Comparison of ENCODE assay signal across 24 cellular contexts in genomic region chr6:156182356-156182755, GRCh38.
"Had no signal": no experiment of that assay in that cellular context is flagged by ENCODE, and none has a peak within 500 bp of the region (broad histone marks: within the 10 kb centered on the region; RNA-seq: fewer than 3 reads in every experiment).

No MANE protein-coding gene starts in this region.

- H3K4me2 ChIP-seq: neural progenitor cell had no signal

- H3K4me3 Mint-ChIP-seq: activated CD4-positive, alpha-beta memory T cell treated with anti-CD3 and anti-CD28 coated beads for 36 hours; activated CD4-positive, alpha-beta T cell treated with anti-CD3 and anti-CD28 coated beads, Interleukin-2, amount 10 ng/mL, durations not matched to agents 24 days and 14 days; activated naive CD4-positive, alpha-beta T cell treated with anti-CD3 and anti-CD28 coated beads, Interleukin-2, amount 10 ng/mL, durations not matched to agents 7 days and 5 days; activated naive CD8-positive, alpha-beta T cell treated with anti-CD3 and anti-CD28 coated beads, Interleukin-2, amount 10 ng/mL, durations not matched to agents 7 days and 5 days; activated T-cell treated with anti-CD3 and anti-CD28 coated beads, Interleukin-2, amount 50 U/mL, for 24 hours; effector memory CD8-positive, alpha-beta T cell; memory B cell; naive thymus-derived CD8-positive, alpha-beta T cell; neural progenitor cell; T-helper 2 cell treated with Interferon-gamma antibody and Interleukin-4, amounts not matched to agents 5 μg/mL and 100 μg/mL, for 36 hours had no signal

- H3K27me3 Mint-ChIP-seq: activated CD4-positive, alpha-beta memory T cell treated with anti-CD3 and anti-CD28 coated beads for 36 hours; activated CD4-positive, alpha-beta T cell treated with anti-CD3 and anti-CD28 coated beads, Interleukin-2, amount 10 ng/mL, durations not matched to agents 24 days and 14 days; activated naive CD4-positive, alpha-beta T cell treated with anti-CD3 and anti-CD28 coated beads, Interleukin-2, amount 10 ng/mL, durations not matched to agents 7 days and 5 days; activated T-cell treated with anti-CD3 and anti-CD28 coated beads, Interleukin-2, amount 50 U/mL, for 24 hours; effector memory CD8-positive, alpha-beta T cell had no signal

- H3K9me3 Mint-ChIP-seq: memory B cell, neural progenitor cell had no signal

- H3K36me3 ChIP-seq: brain microvascular endothelial cell, heart left ventricle, neural progenitor cell, transverse colon had no signal

- ATAC-seq: effector memory CD8-positive, alpha-beta T cell; esophagus mucosa; naive thymus-derived CD8-positive, alpha-beta T cell; right cardiac atrium had no signal

- H3K4me3 ChIP-seq: coronary artery, heart left ventricle, neural progenitor cell, testis, transverse colon had no signal

- H2AFZ ChIP-seq: neural progenitor cell had no signal

- H3K9me3 ChIP-seq: testis had no signal

- H3K27ac Mint-ChIP-seq: activated CD4-positive, alpha-beta memory T cell treated with anti-CD3 and anti-CD28 coated beads for 36 hours; activated CD4-positive, alpha-beta T cell treated with anti-CD3 and anti-CD28 coated beads, Interleukin-2, amount 10 ng/mL, durations not matched to agents 24 days and 14 days; activated naive CD4-positive, alpha-beta T cell treated with anti-CD3 and anti-CD28 coated beads, Interleukin-2, amount 10 ng/mL, durations not matched to agents 7 days and 5 days; activated naive CD8-positive, alpha-beta T cell treated with anti-CD3 and anti-CD28 coated beads, Interleukin-2, amount 10 ng/mL, durations not matched to agents 7 days and 5 days; activated T-cell treated with anti-CD3 and anti-CD28 coated beads, Interleukin-2, amount 50 U/mL, for 24 hours; effector memory CD8-positive, alpha-beta T cell; memory B cell; naive thymus-derived CD8-positive, alpha-beta T cell; neural progenitor cell; T-helper 2 cell treated with Interferon-gamma antibody and Interleukin-4, amounts not matched to agents 5 μg/mL and 100 μg/mL, for 36 hours had no signal

- H3K27me3 ChIP-seq: brain microvascular endothelial cell, heart left ventricle, testis, transverse colon had no signal

- H3K4me1 ChIP-seq: heart left ventricle, neural progenitor cell, testis, transverse colon had no signal

- H3K27ac ChIP-seq: brain microvascular endothelial cell, coronary artery, heart left ventricle, neural progenitor cell, testis, transverse colon had no signal

- DNase-seq: activated CD4-positive, alpha-beta memory T cell treated with anti-CD3 and anti-CD28 coated beads for 36 hours; activated CD4-positive, alpha-beta T cell treated with anti-CD3 and anti-CD28 coated beads, Interleukin-2, amount 10 ng/mL, durations not matched to agents 24 days and 14 days; activated CD4-positive, CD25-positive, alpha-beta regulatory T cell treated with anti-CD3 and anti-CD28 coated beads, Interleukin-2, amount 50 U/mL, for 72 hours; activated CD8-positive, alpha-beta memory T cell treated with anti-CD3 and anti-CD28 coated beads, Interleukin-2, amount 50 U/mL, for 48 hours; activated gamma-delta T cell; activated naive CD4-positive, alpha-beta T cell treated with anti-CD3 and anti-CD28 coated beads, Interleukin-2, amount 10 ng/mL, durations not matched to agents 7 days and 5 days; activated naive CD8-positive, alpha-beta T cell treated with anti-CD3 and anti-CD28 coated beads, Interleukin-2, amount 10 ng/mL, durations not matched to agents 7 days and 5 days; activated T-cell treated with anti-CD3 and anti-CD28 coated beads, Interleukin-2, amount 50 U/mL, for 24 hours; brain microvascular endothelial cell; effector memory CD8-positive, alpha-beta T cell; foreskin fibroblast; heart left ventricle; hypothalamus; naive thymus-derived CD8-positive, alpha-beta T cell; posterior cingulate gyrus; right cardiac atrium; stimulated activated naive CD4-positive, alpha-beta T cell treated with Interleukin-2 at 50 U/mL for 16 hours; testis; transverse colon had no signal

- H3K36me3 Mint-ChIP-seq: activated naive CD4-positive, alpha-beta T cell treated with anti-CD3 and anti-CD28 coated beads, Interleukin-2, amount 10 ng/mL, durations not matched to agents 7 days and 5 days; memory B cell; naive thymus-derived CD8-positive, alpha-beta T cell; neural progenitor cell had no signal

- H3K9ac ChIP-seq: neural progenitor cell had no signal
